Comparison of ENCODE assay signal across 25 cellular contexts in the genomic region with DNA sequence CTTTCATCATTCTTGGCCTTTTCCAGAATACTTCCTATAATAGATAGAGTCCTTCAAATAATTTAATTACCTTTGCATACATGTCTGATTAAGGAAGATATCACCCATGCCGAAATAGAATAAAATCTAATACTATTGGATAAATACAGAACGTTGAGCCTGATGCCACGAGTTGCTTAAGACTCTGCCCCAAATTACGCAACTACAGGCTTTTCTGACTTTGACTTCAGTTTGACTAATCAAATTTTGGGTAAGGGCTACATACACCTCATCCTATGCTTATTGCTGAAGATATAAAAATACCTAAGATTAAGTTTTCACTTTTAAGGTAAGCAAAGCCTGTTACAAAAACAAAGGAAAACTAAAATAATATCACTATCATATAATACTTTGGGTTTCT.
"Had no signal": no experiment of that assay in that cellular context is flagged by ENCODE, and none has a peak within 500 bp of the region (broad histone marks: within the 10 kb centered on the region; RNA-seq: fewer than 3 reads in every experiment).

No MANE protein-coding gene starts in this region.

- H3K4me3 ChIP-seq: coronary artery, Peyer's patch, SJSA1 had no signal

- H3K36me3 Mint-ChIP-seq: activated naive CD4-positive, alpha-beta T cell treated with anti-CD3 and anti-CD28 coated beads, Interleukin-2, amount 50 U/mL, for 24 hours; WTC11 had no signal

- H3K4me3 Mint-ChIP-seq: activated CD8-positive, alpha-beta T cell treated with anti-CD3 and anti-CD28 coated beads, Interleukin-2, amount 10 ng/mL, durations not matched to agents 7 days and 5 days; activated naive CD4-positive, alpha-beta T cell treated with anti-CD3 and anti-CD28 coated beads, Interleukin-2, amount 50 U/mL, for 24 hours; activated T-cell treated with anti-CD3 and anti-CD28 coated beads, Interleukin-2, amount 50 U/mL, for 24 hours; activated T-helper 1 cell treated with anti-CD3 and anti-CD28 coated beads, Interleukin-12 subunit alpha, Interleukin-12 subunit beta, Interleukin-2, Interleukin-4 antibody, amounts not matched to agents 30 ng/mL and 10 ng/mL and 1 ng/mL, durations not matched to agents 14 hours and 24 hours and 36 hours; T-helper 1 cell treated with Interleukin-12 subunit alpha and Interleukin-12 subunit beta and Interleukin-4 antibody, amounts not matched to agents 30 μg/mL and 1 μg/mL, for 36 hours; WTC11 had no signal

- DNase-seq: activated CD4-positive, alpha-beta T cell treated with anti-CD3 and anti-CD28 coated beads for 48 hours; activated CD4-positive, alpha-beta T cell treated with anti-CD3 and anti-CD28 coated beads, Interleukin-2, amount 50 U/mL, for 4 hours; activated CD4-positive, CD25-positive, alpha-beta regulatory T cell treated with anti-CD3 and anti-CD28 coated beads, Interleukin-2, amount 50 U/mL, for 72 hours; activated CD8-positive, alpha-beta T cell treated with anti-CD3 and anti-CD28 coated beads, Interleukin-2, amount 10 ng/mL, durations not matched to agents 7 days and 5 days; activated effector memory CD4-positive, alpha-beta T cell treated with Interleukin-2 at 50 U/mL for 16 hours; activated naive CD4-positive, alpha-beta T cell; activated T-cell treated with anti-CD3 and anti-CD28 coated beads, Interleukin-2, amount 50 U/mL, for 24 hours; aorta; central memory CD4-positive, alpha-beta T cell; Kasumi-1; NCI-H1048; NCI-H146; NCI-H187 treated with DMSO at 0.1 percent for 48 hours; NCI-H2081 treated with DMSO at 0.1 percent for 48 hours; NCI-H446; NCI-H524; Peyer's patch; SHP77; SW 1271 had no signal

- H3K27me3 ChIP-seq: Peyer's patch, SJSA1 had no signal

- H3K27me3 Mint-ChIP-seq: activated naive CD4-positive, alpha-beta T cell treated with anti-CD3 and anti-CD28 coated beads, Interleukin-2, amount 50 U/mL, for 24 hours; activated T-cell treated with anti-CD3 and anti-CD28 coated beads, Interleukin-2, amount 50 U/mL, for 24 hours had no signal

- H3K4me1 ChIP-seq: Peyer's patch, SJSA1 had no signal

- H3K27ac Mint-ChIP-seq: activated CD8-positive, alpha-beta T cell treated with anti-CD3 and anti-CD28 coated beads, Interleukin-2, amount 10 ng/mL, durations not matched to agents 7 days and 5 days; activated naive CD4-positive, alpha-beta T cell treated with anti-CD3 and anti-CD28 coated beads, Interleukin-2, amount 50 U/mL, for 24 hours; activated T-cell treated with anti-CD3 and anti-CD28 coated beads, Interleukin-2, amount 50 U/mL, for 24 hours; activated T-helper 1 cell treated with anti-CD3 and anti-CD28 coated beads, Interleukin-12 subunit alpha, Interleukin-12 subunit beta, Interleukin-2, Interleukin-4 antibody, amounts not matched to agents 30 ng/mL and 10 ng/mL and 1 ng/mL, durations not matched to agents 14 hours and 24 hours and 36 hours; T-helper 1 cell treated with Interleukin-12 subunit alpha and Interleukin-12 subunit beta and Interleukin-4 antibody, amounts not matched to agents 30 μg/mL and 1 μg/mL, for 36 hours; WTC11 had no signal

- H3K27ac ChIP-seq: coronary artery, Peyer's patch, SJSA1 had no signal

- H3K9me3 ChIP-seq: Peyer's patch had no signal

- H3K4me1 Mint-ChIP-seq: activated naive CD4-positive, alpha-beta T cell treated with anti-CD3 and anti-CD28 coated beads, Interleukin-2, amount 50 U/mL, for 24 hours; WTC11 had no signal

- H3K9me3 Mint-ChIP-seq: activated naive CD4-positive, alpha-beta T cell treated with anti-CD3 and anti-CD28 coated beads, Interleukin-2, amount 50 U/mL, for 24 hours had no signal

- H3K36me3 ChIP-seq: Peyer's patch, SJSA1 had no signal
